ENCODE assay signal across 21 cellular contexts in genomic region chr16:70493863-70494770, GRCh38. TPM values are rescaled to one million over a fixed set of nuclear protein-coding genes. Genes with fewer than 3 reads are reported as not detected.
A peak's percentile ranks its signal among the peaks of the same experiment; 100 is the strongest.
DNase-seq lines count a peak whose midpoint lies in the region; ATAC-seq, FAIRE-seq and TF ChIP-seq lines count a peak whose summit lies in the region.
"Had no signal": no experiment of that assay in that cellular context is flagged by ENCODE, and none has a peak within 500 bp of the region (broad histone marks: within the 10 kb centered on the region; RNA-seq: fewer than 3 reads in every experiment).

No MANE protein-coding gene starts in this region.

- H3K4me3 ChIP-seq in K562: no peak overlapping the region
- H3K4me3 ChIP-seq: ascending aorta, pancreas had no signal

- CTCF ChIA-PET in activated CD8-positive, alpha-beta memory T cell treated with anti-CD3 and anti-CD28 coated beads, Interleukin-2, amount 10 ng/mL, durations not matched to agents 7 days and 5 days (lab: Charles Lee): interaction anchor here (0.9 to 1.8 kb wide), 4 partner anchors 15 to 160 kb away, joined by 3 to 6 read pairs (median 3); no protein-coding TSS in a partner anchor
- CTCF ChIA-PET in T-cell (lab: Charles Lee) (no interaction called here), K562 (lab: Yijun Ruan, JAX; ENCODE audit: low intra/inter-chr PET ratio) (no interaction called here)

- H3K27me3 ChIP-seq in K562 (ENCODE audit: control insufficient read depth in 2 of 2, insufficient read depth in 2 of 2, low read length in 2 of 2): no peaks in the 10 kb centered on the region
- H3K27me3 ChIP-seq: ascending aorta, pancreas had no signal

- H3K36me3 Mint-ChIP-seq in activated CD8-positive, alpha-beta memory T cell treated with anti-CD3 and anti-CD28 coated beads, Interleukin-2, amount 10 ng/mL, durations not matched to agents 7 days and 5 days: peaks cover 42% of the 10 kb centered on the region
- H3K36me3 Mint-ChIP-seq in T-cell: peaks cover 45% of the 10 kb centered on the region
- peaks cover 64% of the 10 kb centered on the region for H3K36me3 Mint-ChIP-seq in stimulated activated effector memory CD8-positive, alpha-beta T cell treated with anti-CD3 and anti-CD28 coated beads, Interleukin-12 subunit alpha, Interleukin-12 subunit beta, amount 100 ng/mL, for 72 hours

- no peak for TF ChIP-seq EP300 in K562 (IDR thresholded peaks at IDR 0.05; ENCODE audit: low read length)

- no peak overlapping the region for H3K4me3 Mint-ChIP-seq in activated CD8-positive, alpha-beta memory T cell treated with anti-CD3 and anti-CD28 coated beads, Interleukin-2, amount 10 ng/mL, durations not matched to agents 7 days and 5 days
- H3K4me3 Mint-ChIP-seq in T-cell: no peak overlapping the region
- no peak overlapping the region for H3K4me3 Mint-ChIP-seq in stimulated activated effector memory CD8-positive, alpha-beta T cell treated with anti-CD3 and anti-CD28 coated beads, Interleukin-12 subunit alpha, Interleukin-12 subunit beta, amount 100 ng/mL, for 72 hours
- H3K4me3 Mint-ChIP-seq: CD14-positive monocyte, type B pancreatic cell had no signal

- H3K27ac ChIP-seq in K562 (ENCODE audit: extremely low read depth, low read depth, low read length): no peak overlapping the region
- H3K27ac ChIP-seq: ascending aorta, pancreas had no signal

- POLR2A ChIA-PET in T-cell (lab: Charles Lee): interaction anchor here (0.7 kb wide), 2 partner anchors 35 to 1135 kb away, joined by 6 to 8 read pairs; no protein-coding TSS in a partner anchor
- POLR2A ChIA-PET in K562 (lab: Yijun Ruan, JAX): interaction anchor here (0.9 to 1.1 kb wide), 2 partner anchors 10 to 15 kb away, joined by 3 read pairs; no protein-coding TSS in a partner anchor

- TF ChIP-seq RAD21 in K562 (CRISPR knock-in tag; conservative IDR thresholded peaks at IDR 0.05 in 1 of 2, IDR thresholded peaks at IDR 0.05 in 1 of 2): no peak

- H2AFZ ChIP-seq in K562 (ENCODE audit: low read depth, low read length): no peak overlapping the region

- BruUV-seq in K562 (replicated peaks; lab: Mats Ljungman, UMichigan): no TSS peak

- TF ChIP-seq CTCF in K562 (IDR thresholded peaks at IDR 0.05 in 2 of 3, conservative IDR thresholded peaks at IDR 0.05 in 1 of 3; ENCODE audit: insufficient read depth in 2 of 3, low read depth in 1 of 3, low read length in 3 of 3): no peak

- WGBS in K562 (ENCODE audit: insufficient coverage, low coverage, missing lambda C conversion rate): 59% methylated on average over 7 of the region's 7 CpGs

- no peaks in the 10 kb centered on the region for H4K20me1 ChIP-seq in K562 (replicated peaks; ENCODE audit: control insufficient read depth, insufficient read depth, low read length)

- peak overlapping the region; percentile 77 for H3K27ac Mint-ChIP-seq in activated CD8-positive, alpha-beta memory T cell treated with anti-CD3 and anti-CD28 coated beads, Interleukin-2, amount 10 ng/mL, durations not matched to agents 7 days and 5 days
- H3K27ac Mint-ChIP-seq in T-cell: peak overlapping the region; percentile 11 to 29
- H3K27ac Mint-ChIP-seq in stimulated activated effector memory CD8-positive, alpha-beta T cell treated with anti-CD3 and anti-CD28 coated beads, Interleukin-12 subunit alpha, Interleukin-12 subunit beta, amount 100 ng/mL, for 72 hours: peak overlapping the region; percentile 76
- H3K27ac Mint-ChIP-seq: type B pancreatic cell had no signal

- H3K9me3 Mint-ChIP-seq in activated CD8-positive, alpha-beta memory T cell treated with anti-CD3 and anti-CD28 coated beads, Interleukin-2, amount 10 ng/mL, durations not matched to agents 7 days and 5 days (ENCODE audit: low read depth): no peaks in the 10 kb centered on the region
- no peaks in the 10 kb centered on the region for H3K9me3 Mint-ChIP-seq in T-cell
- no peaks in the 10 kb centered on the region for H3K9me3 Mint-ChIP-seq in stimulated activated effector memory CD8-positive, alpha-beta T cell treated with anti-CD3 and anti-CD28 coated beads, Interleukin-12 subunit alpha, Interleukin-12 subunit beta, amount 100 ng/mL, for 72 hours
- H3K9me3 Mint-ChIP-seq: CD14-positive monocyte, type B pancreatic cell had no signal

- H3K79me2 ChIP-seq in K562 (ENCODE audit: control insufficient read depth, insufficient read depth, low read length): no peaks in the 10 kb centered on the region

- H3K4me1 Mint-ChIP-seq in activated CD8-positive, alpha-beta memory T cell treated with anti-CD3 and anti-CD28 coated beads, Interleukin-2, amount 10 ng/mL, durations not matched to agents 7 days and 5 days: peaks cover 21% of the 10 kb centered on the region
- peaks cover 0 to 7% (median 4%) of the 10 kb centered on the region in 3 donors for H3K4me1 Mint-ChIP-seq in T-cell
- peaks cover 8% of the 10 kb centered on the region for H3K4me1 Mint-ChIP-seq in stimulated activated effector memory CD8-positive, alpha-beta T cell treated with anti-CD3 and anti-CD28 coated beads, Interleukin-12 subunit alpha, Interleukin-12 subunit beta, amount 100 ng/mL, for 72 hours
- H3K4me1 Mint-ChIP-seq: CD14-positive monocyte had no signal

- intact Hi-C loops in K562 (cut with micrococcal nuclease): no loop called here

- peaks cover 48% of the 10 kb centered on the region; the same call in 2 of the 3 replicates for H3K36me3 ChIP-seq in K562 (ENCODE audit: control insufficient read depth, insufficient read depth, low read length)

- no peaks in the 10 kb centered on the region for H3K9me1 ChIP-seq in K562 (ENCODE audit: control insufficient read depth, insufficient read depth, low read length)

- peak; percentile 63 for FAIRE-seq in K562 (lab: Jason Lieb, UNC)
- FAIRE-seq: A204.1, endometrium, pancreas, small intestine had no signal

- H3K4me2 ChIP-seq in K562 (ENCODE audit: insufficient read depth, low read length): no peak overlapping the region

- ATAC-seq in activated CD8-positive, alpha-beta memory T cell treated with anti-CD3 and anti-CD28 coated beads, Interleukin-2, amount 10 ng/mL, durations not matched to agents 7 days and 5 days: peak; percentile 72
- ATAC-seq in T-cell (replicated peaks in 1 of 4) (no peak), K562 (peak; percentile 67)
- no peak for ATAC-seq in stimulated activated effector memory CD8-positive, alpha-beta T cell treated with anti-CD3 and anti-CD28 coated beads, Interleukin-12 subunit alpha, Interleukin-12 subunit beta, amount 100 ng/mL, for 72 hours
- no peak for ATAC-seq in activated CD4-positive, CD25-positive, alpha-beta regulatory T cell treated with anti-CD3 and anti-CD28 coated beads, Interleukin-2, amount 50 U/mL, for 24 hours
- ATAC-seq: left lobe of liver, pancreas had no signal

- in situ Hi-C loops in K562 (cut with MboI): no loop called here

- no peaks in the 10 kb centered on the region for H3K9me3 ChIP-seq in K562 (replicated peaks; ENCODE audit: control insufficient read depth, insufficient read depth, low read depth, low read length)
- H3K9me3 ChIP-seq: ascending aorta, pancreas had no signal

- H3K9ac ChIP-seq in K562 (ENCODE audit: insufficient read depth in 1 of 2, low read depth in 2 of 2, low read length in 2 of 2): peak overlapping the region in 1 of 2 experiments; percentile 23; a peak in 1 of 4 replicates

- H3K4me1 ChIP-seq in K562 (replicated peaks in 1 of 2; ENCODE audit: control insufficient read depth in 2 of 2, insufficient read depth in 2 of 2, low read length in 2 of 2): no peaks in the 10 kb centered on the region; a peak in 1 of 5 replicates
- H3K4me1 ChIP-seq: ascending aorta, pancreas had no signal

- DNase-seq in activated CD8-positive, alpha-beta memory T cell treated with anti-CD3 and anti-CD28 coated beads, Interleukin-2, amount 10 ng/mL, durations not matched to agents 7 days and 5 days: no peak
- DNase-seq in activated CD8-positive, alpha-beta memory T cell treated with anti-CD3 and anti-CD28 coated beads for 24 hours: no peak
- no peak for DNase-seq in T-cell
- peak in 1 of 4 experiments; percentile 28 for DNase-seq in K562 (ENCODE audit: extremely low read depth in 1 of 4, low spot score in 3 of 4)
- no peak for DNase-seq in stimulated activated effector memory CD8-positive, alpha-beta T cell treated with anti-CD3 and anti-CD28 coated beads, Interleukin-12 subunit alpha, Interleukin-12 subunit beta, amount 100 ng/mL, for 72 hours (ENCODE audit: low spot score in 2 of 2)
- DNase-seq in NCI-H146 (lab: John Stamatoyannopoulos, UW): no peak
- DNase-seq in mucosa of gallbladder (ENCODE audit: low spot score): no peak
- DNase-seq: activated T-cell treated with anti-CD3 and anti-CD28 coated beads, Interleukin-2, amount 50 U/mL, for 48 hours; Karpas-422; NCI-H1436 treated with DMSO at 0.1 percent for 48 hours; NCI-H226; NK-92 treated with Interleukin-12 subunit alpha and Interleukin-12 subunit beta, amount 100 ng/mL, for 24 hours; pancreas; small intestine had no signal

- no peak for TF ChIP-seq POLR2A in K562 (conservative IDR thresholded peaks at IDR 0.05)

- no peaks in the 10 kb centered on the region for H3K27me3 Mint-ChIP-seq in activated CD8-positive, alpha-beta memory T cell treated with anti-CD3 and anti-CD28 coated beads, Interleukin-2, amount 10 ng/mL, durations not matched to agents 7 days and 5 days
- no peaks in the 10 kb centered on the region for H3K27me3 Mint-ChIP-seq in T-cell
- H3K27me3 Mint-ChIP-seq: type B pancreatic cell had no signal

RNA-seq across cellular contexts. Expression of gene COG4, which starts 29.2 kb away (rescaled TPM):
- 10 to 100 TPM; 67.3 to 72.5 TPM for total RNA-seq in activated CD8-positive, alpha-beta memory T cell treated with anti-CD3 and anti-CD28 coated beads, Interleukin-2, amount 10 ng/mL, durations not matched to agents 7 days and 5 days
- total RNA-seq in T-cell (10 to 100 TPM; 49.5 to 70.6 (median 60.6) TPM), K562 (2014; rRNA removed) (43.2 and 59.0 TPM in 2 replicates), K562 (2014; rRNA removed; fragmentation: Illumina TruSeq; extraction: Trizol) (39.5 and 44.4 TPM in 2 replicates), K562 (2015; rRNA removed; fragmentation: Illumina TruSeq; extraction: Trizol) (41.2 and 42.6 TPM in 2 replicates), K562 (2021) (66.7 and 69.8 TPM in 2 replicates), mucosa of gallbladder (59.7 TPM)
- 128 and 175 TPM in 2 replicates for total RNA-seq in K562 (2011; cell fraction: chromatin; rRNA removed; ENCODE audit: low replicate concordance)
- total RNA-seq in K562 (2011; cell fraction: nucleolus; rRNA removed): 70.0 and 73.4 TPM in 2 replicates
- 87.9 and 95.3 TPM in 2 replicates for total RNA-seq in K562 (2011; cell fraction: nucleoplasm; rRNA removed)
- polyA plus RNA-seq in K562 (2011; rRNA removed) (69.2 and 73.9 TPM in 2 replicates), K562 (2014; fragmentation: Illumina TruSeq; extraction: Trizol) (44.2 and 48.9 TPM in 2 replicates), K562 (2014; fragmentation: Nextera tagmentation; extraction: Ambion mirVana) (10 to 100 TPM; 13.7 to 37.4 TPM), K562 (2014; rRNA removed) (49.1 and 55.9 TPM in 2 replicates)
- 55.1 and 86.3 TPM in 2 replicates for polyA plus RNA-seq in K562 (2011; cell fraction: cytosol; rRNA removed)
- 150 and 164 TPM in 2 replicates for polyA plus RNA-seq in K562 (2011; cell fraction: nucleus; rRNA removed)
- polyA plus RNA-seq in K562 (2012): 61.8 and 77.6 TPM in 2 replicates
- 67.7 and 72.4 TPM in 2 replicates for polyA minus RNA-seq in K562 (2011; rRNA and poly(A)+ RNA removed)
- 30.7 and 31.3 TPM in 2 replicates for polyA minus RNA-seq in K562 (2011; cell fraction: cytosol; rRNA and poly(A)+ RNA removed)
- 27.5 and 41.7 TPM in 2 replicates for polyA minus RNA-seq in K562 (2011; cell fraction: nucleus; rRNA and poly(A)+ RNA removed)

RNA-seq across cellular contexts. Expression of gene SF3B3, which starts 29.5 kb away (rescaled TPM):
- 100 to 1,000 TPM; 407 to 541 TPM for total RNA-seq in activated CD8-positive, alpha-beta memory T cell treated with anti-CD3 and anti-CD28 coated beads, Interleukin-2, amount 10 ng/mL, durations not matched to agents 7 days and 5 days
- total RNA-seq in T-cell (100 to 1,000 TPM; 202 to 291 (median 264) TPM), K562 (2014; rRNA removed) (98.9 and 208 TPM in 2 replicates), K562 (2014; rRNA removed; fragmentation: Illumina TruSeq; extraction: Trizol) (221 and 275 TPM in 2 replicates), K562 (2015; rRNA removed; fragmentation: Illumina TruSeq; extraction: Trizol) (252 and 265 TPM in 2 replicates), K562 (2021) (513 and 546 TPM in 2 replicates), mucosa of gallbladder (225 TPM)
- 616 and 628 TPM in 2 replicates for total RNA-seq in K562 (2011; cell fraction: chromatin; rRNA removed; ENCODE audit: low replicate concordance)
- total RNA-seq in K562 (2011; cell fraction: nucleolus; rRNA removed): 207 and 261 TPM in 2 replicates
- 272 and 275 TPM in 2 replicates for total RNA-seq in K562 (2011; cell fraction: nucleoplasm; rRNA removed)
- polyA plus RNA-seq in K562 (2011; rRNA removed) (172 and 248 TPM in 2 replicates), K562 (2014; fragmentation: Illumina TruSeq; extraction: Trizol) (349 and 430 TPM in 2 replicates), K562 (2014; fragmentation: Nextera tagmentation; extraction: Ambion mirVana) (100 to 1,000 TPM; 209 to 414 TPM), K562 (2014; rRNA removed) (103 and 105 TPM in 2 replicates)
- polyA plus RNA-seq in K562 (2011; cell fraction: cytosol; rRNA removed): 249 and 266 TPM in 2 replicates
- 317 and 410 TPM in 2 replicates for polyA plus RNA-seq in K562 (2011; cell fraction: nucleus; rRNA removed)
- polyA plus RNA-seq in K562 (2012): 179 and 231 TPM in 2 replicates
- 327 and 380 TPM in 2 replicates for polyA minus RNA-seq in K562 (2011; rRNA and poly(A)+ RNA removed)
- 234 and 252 TPM in 2 replicates for polyA minus RNA-seq in K562 (2011; cell fraction: cytosol; rRNA and poly(A)+ RNA removed)
- polyA minus RNA-seq in K562 (2011; cell fraction: nucleus; rRNA and poly(A)+ RNA removed): 101 and 174 TPM in 2 replicates

RNA-seq across cellular contexts. Expression of gene FCSK, which starts 39.7 kb away (rescaled TPM):
- 10 to 100 TPM; 17.8 to 20.9 TPM for total RNA-seq in activated CD8-positive, alpha-beta memory T cell treated with anti-CD3 and anti-CD28 coated beads, Interleukin-2, amount 10 ng/mL, durations not matched to agents 7 days and 5 days
- total RNA-seq in T-cell: 10 to 100 TPM; 28.7 to 43.4 (median 37.9) TPM
- 66.2 and 212 TPM in 2 replicates for total RNA-seq in K562 (2011; cell fraction: chromatin; rRNA removed; ENCODE audit: low replicate concordance)
- 117 and 131 TPM in 2 replicates for total RNA-seq in K562 (2011; cell fraction: nucleolus; rRNA removed)
- 80.1 and 84.7 TPM in 2 replicates for total RNA-seq in K562 (2011; cell fraction: nucleoplasm; rRNA removed)
- total RNA-seq in K562 (2014; rRNA removed): 12.6 and 15.6 TPM in 2 replicates
- 4.7 and 6.9 TPM in 2 replicates for total RNA-seq in K562 (2014; rRNA removed; fragmentation: Illumina TruSeq; extraction: Trizol)
- total RNA-seq in K562 (2015; rRNA removed; fragmentation: Illumina TruSeq; extraction: Trizol): 7.4 and 7.7 TPM in 2 replicates
- total RNA-seq in K562 (2021): 18.6 and 19.0 TPM in 2 replicates
- 13.5 and 22.6 TPM in 2 replicates for polyA plus RNA-seq in K562 (2011; rRNA removed)
- 16.3 and 19.3 TPM in 2 replicates for polyA plus RNA-seq in K562 (2011; cell fraction: cytosol; rRNA removed)
- polyA plus RNA-seq in K562 (2011; cell fraction: nucleus; rRNA removed): 115 and 146 TPM in 2 replicates
- 10.0 and 16.5 TPM in 2 replicates for polyA plus RNA-seq in K562 (2012)
- 8.3 and 9.1 TPM in 2 replicates for polyA plus RNA-seq in K562 (2014; fragmentation: Illumina TruSeq; extraction: Trizol)
- 1 to 10 TPM in 1 of 2 experiments, under 1 TPM in 1; 0.92 to 1.1 TPM for polyA plus RNA-seq in K562 (2014; fragmentation: Nextera tagmentation; extraction: Ambion mirVana)
- 15.1 and 19.9 TPM in 2 replicates for polyA plus RNA-seq in K562 (2014; rRNA removed)
- 7.5 and 9.5 TPM in 2 replicates for polyA minus RNA-seq in K562 (2011; rRNA and poly(A)+ RNA removed)
- polyA minus RNA-seq in K562 (2011; cell fraction: cytosol; rRNA and poly(A)+ RNA removed): 8.0 and 12.0 TPM in 2 replicates
- polyA minus RNA-seq in K562 (2011; cell fraction: nucleus; rRNA and poly(A)+ RNA removed): 25.0 and 31.0 TPM in 2 replicates
- total RNA-seq in mucosa of gallbladder: 38.0 TPM

RNA-seq across cellular contexts. Expression of gene ST3GAL2, which starts 55.2 kb away (rescaled TPM):
- 10 to 100 TPM; 23.6 to 34.2 TPM for total RNA-seq in activated CD8-positive, alpha-beta memory T cell treated with anti-CD3 and anti-CD28 coated beads, Interleukin-2, amount 10 ng/mL, durations not matched to agents 7 days and 5 days
- total RNA-seq in T-cell (10 to 100 TPM; 18.9 to 35.1 (median 30.2) TPM), K562 (2014; rRNA removed) (75.5 and 95.5 TPM in 2 replicates), K562 (2014; rRNA removed; fragmentation: Illumina TruSeq; extraction: Trizol) (23.7 and 31.8 TPM in 2 replicates), K562 (2015; rRNA removed; fragmentation: Illumina TruSeq; extraction: Trizol) (48.9 and 53.8 TPM in 2 replicates), K562 (2021) (98.9 and 108 TPM in 2 replicates), mucosa of gallbladder (22.9 TPM)
- total RNA-seq in K562 (2011; cell fraction: chromatin; rRNA removed; ENCODE audit: low replicate concordance): 87.4 and 216 TPM in 2 replicates
- total RNA-seq in K562 (2011; cell fraction: nucleolus; rRNA removed): 182 and 184 TPM in 2 replicates
- 128 and 145 TPM in 2 replicates for total RNA-seq in K562 (2011; cell fraction: nucleoplasm; rRNA removed)
- polyA plus RNA-seq in K562 (2011; rRNA removed) (34.3 and 40.9 TPM in 2 replicates), K562 (2014; fragmentation: Illumina TruSeq; extraction: Trizol) (25.1 and 50.7 TPM in 2 replicates), K562 (2014; fragmentation: Nextera tagmentation; extraction: Ambion mirVana) (1 to 10 TPM; 1.5 to 2.4 TPM), K562 (2014; rRNA removed) (50.5 and 57.8 TPM in 2 replicates)
- polyA plus RNA-seq in K562 (2011; cell fraction: cytosol; rRNA removed): 50.0 and 87.1 TPM in 2 replicates
- polyA plus RNA-seq in K562 (2011; cell fraction: nucleus; rRNA removed): 25.8 and 38.5 TPM in 2 replicates
- 67.8 and 92.0 TPM in 2 replicates for polyA plus RNA-seq in K562 (2012)
- polyA minus RNA-seq in K562 (2011; rRNA and poly(A)+ RNA removed): 57.6 and 96.4 TPM in 2 replicates
- polyA minus RNA-seq in K562 (2011; cell fraction: cytosol; rRNA and poly(A)+ RNA removed): 126 and 151 TPM in 2 replicates
- polyA minus RNA-seq in K562 (2011; cell fraction: nucleus; rRNA and poly(A)+ RNA removed): 24.9 and 34.4 TPM in 2 replicates

Comparison
In these comparisons a context has a peak if more than half of its experiments do, and no peak if none do; other contexts are left out.
1. ATAC-seq: peak in activated CD8-positive, alpha-beta memory T cell treated with anti-CD3 and anti-CD28 coated beads, Interleukin-2, amount 10 ng/mL, durations not matched to agents 7 days and 5 days (single experiment) and K562 (single experiment); none in T-cell (0 of 4), stimulated activated effector memory CD8-positive, alpha-beta T cell treated with anti-CD3 and anti-CD28 coated beads, Interleukin-12 subunit alpha, Interleukin-12 subunit beta, amount 100 ng/mL, for 72 hours (single experiment) and activated CD4-positive, CD25-positive, alpha-beta regulatory T cell treated with anti-CD3 and anti-CD28 coated beads, Interleukin-2, amount 50 U/mL, for 24 hours (0 of 2).
2. H3K27ac Mint-ChIP-seq: peak in every context shown above with its lines; median percentile 77 in activated CD8-positive, alpha-beta memory T cell treated with anti-CD3 and anti-CD28 coated beads, Interleukin-2, amount 10 ng/mL, durations not matched to agents 7 days and 5 days; 76 in stimulated activated effector memory CD8-positive, alpha-beta T cell treated with anti-CD3 and anti-CD28 coated beads, Interleukin-12 subunit alpha, Interleukin-12 subunit beta, amount 100 ng/mL, for 72 hours; 20 in T-cell.